Comparison of ENCODE assay signal across 16 cellular contexts in genomic region chr7:41006591-41006990, GRCh38.
A peak's percentile ranks its signal among the peaks of the same experiment; 100 is the strongest.
DNase-seq lines count a peak whose midpoint lies in the region; ATAC-seq and TF ChIP-seq lines count a peak whose summit lies in the region.
"Had no signal": no experiment of that assay in that cellular context is flagged by ENCODE, and none has a peak within 500 bp of the region (broad histone marks: within the 10 kb centered on the region; RNA-seq: fewer than 3 reads in every experiment).

No MANE protein-coding gene starts in this region.

- no peaks in the 10 kb centered on the region for H3K27me3 Mint-ChIP-seq in T-helper 2 cell treated with Interferon-gamma antibody and Interleukin-4, amounts not matched to agents 5 μg/mL and 100 μg/mL, for 36 hours (ENCODE audit: low read depth)
- H3K27me3 Mint-ChIP-seq: activated T-helper 17 cell treated with anti-CD3 and anti-CD28 coated beads, Interleukin-2, amount 50 U/mL, for 72 hours; progenitor cell of endocrine pancreas had no signal

- TF ChIP-seq CTCF in body of pancreas (IDR thresholded peaks at IDR 0.05) (no peak), BE2C (IDR thresholded peaks at IDR 0.05; ENCODE audit: low read depth, low read length) (no peak)

- peaks cover 9% of the 10 kb centered on the region for H3K9me3 Mint-ChIP-seq in T-helper 2 cell treated with Interferon-gamma antibody and Interleukin-4, amounts not matched to agents 5 μg/mL and 100 μg/mL, for 36 hours

- H3K36me3 Mint-ChIP-seq in T-helper 2 cell treated with Interferon-gamma antibody and Interleukin-4, amounts not matched to agents 5 μg/mL and 100 μg/mL, for 36 hours (ENCODE audit: low read depth): no peaks in the 10 kb centered on the region

- H3K27me3 ChIP-seq in body of pancreas: no peaks in the 10 kb centered on the region
- H3K27me3 ChIP-seq in BE2C: peaks cover 3% of the 10 kb centered on the region; the same call in 1 of the 2 replicates

- no peak for TF ChIP-seq POLR2A in body of pancreas (IDR thresholded peaks at IDR 0.05)

- H3K4me3 Mint-ChIP-seq in T-helper 2 cell treated with Interferon-gamma antibody and Interleukin-4, amounts not matched to agents 5 μg/mL and 100 μg/mL, for 36 hours: no peak overlapping the region
- H3K4me3 Mint-ChIP-seq: activated T-helper 17 cell treated with anti-CD3 and anti-CD28 coated beads, Interleukin-2, amount 50 U/mL, for 72 hours had no signal

- H3K9me3 ChIP-seq in body of pancreas (no peaks in the 10 kb centered on the region), BE2C (no peaks in the 10 kb centered on the region)

- H3K27ac ChIP-seq in body of pancreas (no peak overlapping the region), substantia nigra (ENCODE audit: low read depth, low read length, poor library complexity, severe bottlenecking) (no peak overlapping the region)

- peak; percentile 47 for ATAC-seq in body of pancreas
- ATAC-seq: activated T-helper 17 cell treated with anti-CD3 and anti-CD28 coated beads, Interleukin-2, amount 50 U/mL, for 72 hours; Right ventricle myocardium inferior had no signal

- no peak overlapping the region for H3K4me3 ChIP-seq in body of pancreas
- H3K4me3 ChIP-seq in BE2C (ENCODE audit: low read depth, low read length): no peak overlapping the region

- DNase-seq in CD1c-positive myeloid dendritic cell (ENCODE audit: extremely low spot score) (peak; percentile 2), NCI-H226 (peak; percentile 79), body of pancreas (no peak), kidney glomerular epithelial cell (lab: John Stamatoyannopoulos, UW) (peak; percentile 17), BE2C (no peak), NCI-H1417 (lab: John Stamatoyannopoulos, UW) (no peak), substantia nigra (lab: John Stamatoyannopoulos, UW) (no peak)
- no peak for DNase-seq in T-helper 2 cell treated with Interferon-gamma antibody and Interleukin-4, amounts not matched to agents 5 μg/mL and 100 μg/mL, for 36 hours (ENCODE audit: low spot score)
- DNase-seq: activated CD4-positive, alpha-beta T cell treated with anti-CD3 and anti-CD28 coated beads, Interleukin-2, amount 50 U/mL, for 1 hour; Karpas-422; kidney; NCI-H187; NCI-H526 had no signal

- H3K27ac Mint-ChIP-seq in T-helper 2 cell treated with Interferon-gamma antibody and Interleukin-4, amounts not matched to agents 5 μg/mL and 100 μg/mL, for 36 hours: no peak overlapping the region
- H3K27ac Mint-ChIP-seq: activated T-helper 17 cell treated with anti-CD3 and anti-CD28 coated beads, Interleukin-2, amount 50 U/mL, for 72 hours; progenitor cell of endocrine pancreas had no signal

- H3K4me1 ChIP-seq in body of pancreas: no peaks in the 10 kb centered on the region
- no peaks in the 10 kb centered on the region for H3K4me1 ChIP-seq in BE2C

- H3K36me3 ChIP-seq in body of pancreas (replicated peaks in 1 of 2; ENCODE audit: insufficient read depth in 1 of 2, low read depth in 2 of 2) (no peaks in the 10 kb centered on the region), BE2C (no peaks in the 10 kb centered on the region)

- H3K4me1 Mint-ChIP-seq in T-helper 2 cell treated with Interferon-gamma antibody and Interleukin-4, amounts not matched to agents 5 μg/mL and 100 μg/mL, for 36 hours (ENCODE audit: low read depth): no peaks in the 10 kb centered on the region
- H3K4me1 Mint-ChIP-seq: activated T-helper 17 cell treated with anti-CD3 and anti-CD28 coated beads, Interleukin-2, amount 50 U/mL, for 72 hours had no signal

- intact Hi-C loops in body of pancreas (cut with DNase I): no loop called here

- 30 to 36% methylated on average over 2 of the region's 2 CpGs for WGBS in body of pancreas, 2 donors

Comparison
In these comparisons a context has a peak if more than half of its experiments do, and no peak if none do; other contexts are left out.
1. DNase-seq: peak in CD1c-positive myeloid dendritic cell (single experiment), NCI-H226 (single experiment) and kidney glomerular epithelial cell (single experiment); none in body of pancreas (0 of 4), T-helper 2 cell treated with Interferon-gamma antibody and Interleukin-4, amounts not matched to agents 5 μg/mL and 100 μg/mL, for 36 hours (single experiment), BE2C (single experiment), NCI-H1417 (0 of 3) and substantia nigra (0 of 49).